21 cellular contexts compared by ENCODE assay signal in the genomic region with DNA sequence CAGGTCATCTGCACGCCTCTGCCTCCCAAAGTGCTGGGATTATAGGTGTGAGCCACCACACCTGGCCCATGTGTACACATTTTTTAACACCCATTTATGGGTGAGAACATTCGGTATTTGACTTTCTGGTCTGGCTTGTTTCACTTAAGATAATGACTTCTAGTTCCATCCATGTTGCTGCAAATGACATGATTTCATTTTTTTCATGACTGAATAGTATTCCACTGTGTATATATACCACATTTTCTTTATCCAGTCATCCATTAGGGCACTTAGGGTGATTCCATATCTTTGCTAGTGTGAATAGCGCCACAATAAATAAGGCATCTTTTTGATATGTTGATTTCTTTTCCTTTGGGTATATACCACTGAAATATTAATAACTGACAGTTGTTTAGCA. TPM values are rescaled to one million over a fixed set of nuclear protein-coding genes. Genes with fewer than 3 reads are reported as not detected.
DNase-seq lines count a peak whose midpoint lies in the region; ATAC-seq and TF ChIP-seq lines count a peak whose summit lies in the region.
"Had no signal": no experiment of that assay in that cellular context is flagged by ENCODE, and none has a peak within 500 bp of the region (broad histone marks: within the 10 kb centered on the region; RNA-seq: fewer than 3 reads in every experiment).

No MANE protein-coding gene starts in this region.

- no peak for DNase-seq in activated naive CD8-positive, alpha-beta T cell treated with anti-CD3 and anti-CD28 coated beads, Interleukin-2, amount 50 U/mL, for 24 hours
- DNase-seq in activated T-helper 1 cell treated with anti-CD3 and anti-CD28 coated beads, Interleukin-12 subunit alpha, Interleukin-12 subunit beta, Interleukin-2, Interleukin-4 antibody, amounts not matched to agents 30 ng/mL and 10 ng/mL and 1 ng/mL, durations not matched to agents 14 hours and 24 hours and 36 hours (ENCODE audit: low spot score), result no peak
- DNase-seq in hepatocyte (ENCODE audit: low spot score), result no peak
- no peak for DNase-seq in Right ventricle myocardium inferior (ENCODE audit: missing footprints)
- no peak for DNase-seq in GM13977 (ENCODE audit: low spot score)
- DNase-seq in mesendoderm, result no peak
- DNase-seq: 8988T; C1 segment of cervical spinal cord; Calu3; CD4-positive, alpha-beta memory T cell; COR-L47; DMS53; DMS79 treated with DMSO at 0.1 percent for 48 hours; GF-D8; GOT3 had no signal

- no peak for ATAC-seq in activated naive CD8-positive, alpha-beta T cell treated with anti-CD3 and anti-CD28 coated beads, Interleukin-2, amount 50 U/mL, for 24 hours
- ATAC-seq in Right ventricle myocardium inferior, result no peak

- H4K20me1 ChIP-seq in hepatocyte (ENCODE audit: insufficient read depth, poor library complexity, severe bottlenecking), result no peaks in the 10 kb centered on the region

- no peak overlapping the region for H3K9ac ChIP-seq in mesendoderm (ENCODE audit: low read length)

- peaks cover 2% of the 10 kb centered on the region for H3K36me3 Mint-ChIP-seq in activated naive CD8-positive, alpha-beta T cell
- H3K36me3 Mint-ChIP-seq in activated naive CD8-positive, alpha-beta T cell treated with anti-CD3 and anti-CD28 coated beads, Interleukin-2, amount 50 U/mL, for 24 hours (ENCODE audit: low read depth), result peaks cover 12% of the 10 kb centered on the region
- H3K36me3 Mint-ChIP-seq in activated T-helper 1 cell treated with anti-CD3 and anti-CD28 coated beads, Interleukin-12 subunit alpha, Interleukin-12 subunit beta, Interleukin-2, Interleukin-4 antibody, amounts not matched to agents 30 ng/mL and 10 ng/mL and 1 ng/mL, durations not matched to agents 14 hours and 24 hours and 36 hours (ENCODE audit: low read depth), result no peaks in the 10 kb centered on the region
- H3K36me3 Mint-ChIP-seq: CD4-positive, alpha-beta memory T cell had no signal

- H4K8ac ChIP-seq in mesendoderm (ENCODE audit: low read depth, low read length), result no peak overlapping the region

- H3K4me1 ChIP-seq in hepatocyte (ENCODE audit: insufficient read depth) (peaks cover 5% of the 10 kb centered on the region), mesendoderm (ENCODE audit: control insufficient read depth, low read depth, low read length) (no peaks in the 10 kb centered on the region)

- TF ChIP-seq CTCF in hepatocyte (IDR thresholded peaks at IDR 0.05; ENCODE audit: poor library complexity) (no peak), GM13977 (IDR thresholded peaks at IDR 0.05; ENCODE audit: extremely low read depth, insufficient read depth, missing control alignments) (no peak)

- H3K9me3 Mint-ChIP-seq in activated naive CD8-positive, alpha-beta T cell (ENCODE audit: low read depth), result no peaks in the 10 kb centered on the region
- no peaks in the 10 kb centered on the region for H3K9me3 Mint-ChIP-seq in activated naive CD8-positive, alpha-beta T cell treated with anti-CD3 and anti-CD28 coated beads, Interleukin-2, amount 50 U/mL, for 24 hours
- no peaks in the 10 kb centered on the region for H3K9me3 Mint-ChIP-seq in activated T-helper 1 cell treated with anti-CD3 and anti-CD28 coated beads, Interleukin-12 subunit alpha, Interleukin-12 subunit beta, Interleukin-2, Interleukin-4 antibody, amounts not matched to agents 30 ng/mL and 10 ng/mL and 1 ng/mL, durations not matched to agents 14 hours and 24 hours and 36 hours
- H3K9me3 Mint-ChIP-seq: CD4-positive, alpha-beta memory T cell had no signal

- peaks cover 11% of the 10 kb centered on the region for H3K4me1 Mint-ChIP-seq in activated naive CD8-positive, alpha-beta T cell (ENCODE audit: low read depth)
- peaks cover 15% of the 10 kb centered on the region for H3K4me1 Mint-ChIP-seq in activated naive CD8-positive, alpha-beta T cell treated with anti-CD3 and anti-CD28 coated beads, Interleukin-2, amount 50 U/mL, for 24 hours
- H3K4me1 Mint-ChIP-seq in activated T-helper 1 cell treated with anti-CD3 and anti-CD28 coated beads, Interleukin-12 subunit alpha, Interleukin-12 subunit beta, Interleukin-2, Interleukin-4 antibody, amounts not matched to agents 30 ng/mL and 10 ng/mL and 1 ng/mL, durations not matched to agents 14 hours and 24 hours and 36 hours (ENCODE audit: low read depth), result peaks cover 8% of the 10 kb centered on the region

- no peak overlapping the region for H3K23ac ChIP-seq in mesendoderm (ENCODE audit: low read length)

- H3K4ac ChIP-seq in mesendoderm (ENCODE audit: low read depth, low read length), result no peak overlapping the region

- no peak overlapping the region for H2BK5ac ChIP-seq in mesendoderm (ENCODE audit: low read length)

- no peak overlapping the region for H2BK120ac ChIP-seq in mesendoderm (ENCODE audit: low read depth, low read length)

- no peak overlapping the region for H2AFZ ChIP-seq in hepatocyte

- 96% methylated on average over 3 of the region's 3 CpGs for WGBS in hepatocyte (ENCODE audit: low lambda C conversion rate, missing lambda C conversion rate)
- no CpG with 5 or more reads among the region's 3 CpGs for WGBS in mesendoderm (ENCODE audit: extremely low coverage, insufficient coverage, low lambda C conversion rate)

- H4K5ac ChIP-seq in mesendoderm (ENCODE audit: low read length), result no peak overlapping the region

- H3K27ac ChIP-seq in hepatocyte (peak overlapping the region; percentile 67), mesendoderm (ENCODE audit: low read depth, low read length) (no peak overlapping the region)

- H3K4me2 ChIP-seq in hepatocyte, result peak overlapping the region; percentile 37
- no peak overlapping the region for H3K4me2 ChIP-seq in mesendoderm (ENCODE audit: low read length)

- H3K4me3 ChIP-seq in hepatocyte (no peak overlapping the region), mesendoderm (ENCODE audit: low read length) (no peak overlapping the region)
- H3K4me3 ChIP-seq: HAP-1 had no signal

- no peaks in the 10 kb centered on the region for H3K79me2 ChIP-seq in hepatocyte
- H3K79me2 ChIP-seq in mesendoderm (ENCODE audit: control insufficient read depth, insufficient read depth, low read length), result no peaks in the 10 kb centered on the region

- H3K79me1 ChIP-seq in mesendoderm (ENCODE audit: low read length), result no peaks in the 10 kb centered on the region

- intact Hi-C loops in activated T-helper 1 cell treated with anti-CD3 and anti-CD28 coated beads, Interleukin-12 subunit alpha, Interleukin-12 subunit beta, Interleukin-2, Interleukin-4 antibody, amounts not matched to agents 30 ng/mL and 10 ng/mL and 1 ng/mL, durations not matched to agents 14 hours and 24 hours and 36 hours (cut with micrococcal nuclease), result loop anchor here (2.0 kb wide), 1 partner anchor 29 kb away; no protein-coding TSS in a partner anchor
- intact Hi-C loops in Right ventricle myocardium inferior (cut with DNase I), result no loop called here

- H2BK15ac ChIP-seq in mesendoderm (replicated peaks; ENCODE audit: low read depth), result no peak overlapping the region

- peak overlapping the region; percentile 20 for H3K4me3 Mint-ChIP-seq in activated naive CD8-positive, alpha-beta T cell
- no peak overlapping the region for H3K4me3 Mint-ChIP-seq in activated naive CD8-positive, alpha-beta T cell treated with anti-CD3 and anti-CD28 coated beads, Interleukin-2, amount 50 U/mL, for 24 hours
- peak overlapping the region; percentile 22 for H3K4me3 Mint-ChIP-seq in activated T-helper 1 cell treated with anti-CD3 and anti-CD28 coated beads, Interleukin-12 subunit alpha, Interleukin-12 subunit beta, Interleukin-2, Interleukin-4 antibody, amounts not matched to agents 30 ng/mL and 10 ng/mL and 1 ng/mL, durations not matched to agents 14 hours and 24 hours and 36 hours

- no peaks in the 10 kb centered on the region for H3K9me3 ChIP-seq in hepatocyte (ENCODE audit: low read depth)
- H3K9me3 ChIP-seq: HAP-1 had no signal

- no peak overlapping the region for H3K27ac Mint-ChIP-seq in activated naive CD8-positive, alpha-beta T cell
- no peak overlapping the region for H3K27ac Mint-ChIP-seq in activated naive CD8-positive, alpha-beta T cell treated with anti-CD3 and anti-CD28 coated beads, Interleukin-2, amount 50 U/mL, for 24 hours
- no peak overlapping the region for H3K27ac Mint-ChIP-seq in activated T-helper 1 cell treated with anti-CD3 and anti-CD28 coated beads, Interleukin-12 subunit alpha, Interleukin-12 subunit beta, Interleukin-2, Interleukin-4 antibody, amounts not matched to agents 30 ng/mL and 10 ng/mL and 1 ng/mL, durations not matched to agents 14 hours and 24 hours and 36 hours

- in situ Hi-C loops in GM13977 (cut with MboI; ENCODE audit: low pct_unique_long_range_greater_than_20kb, low sequenced_read_pairs, unreplicated experiment), result no loop called here

- H3K9me2 ChIP-seq in hepatocyte (replicated peaks; ENCODE audit: insufficient read depth), result no peaks in the 10 kb centered on the region

- H3K27me3 ChIP-seq in hepatocyte, result peaks cover 5% of the 10 kb centered on the region
- H3K27me3 ChIP-seq in mesendoderm (ENCODE audit: insufficient read depth, low read length, poor library complexity), result peaks cover 8% of the 10 kb centered on the region

- no peak overlapping the region for H3K18ac ChIP-seq in mesendoderm (ENCODE audit: low read length)

- H3K27me3 Mint-ChIP-seq in activated naive CD8-positive, alpha-beta T cell, result no peaks in the 10 kb centered on the region
- no peaks in the 10 kb centered on the region for H3K27me3 Mint-ChIP-seq in activated naive CD8-positive, alpha-beta T cell treated with anti-CD3 and anti-CD28 coated beads, Interleukin-2, amount 50 U/mL, for 24 hours
- peaks cover 16% of the 10 kb centered on the region for H3K27me3 Mint-ChIP-seq in activated T-helper 1 cell treated with anti-CD3 and anti-CD28 coated beads, Interleukin-12 subunit alpha, Interleukin-12 subunit beta, Interleukin-2, Interleukin-4 antibody, amounts not matched to agents 30 ng/mL and 10 ng/mL and 1 ng/mL, durations not matched to agents 14 hours and 24 hours and 36 hours (ENCODE audit: insufficient read depth)
- H3K27me3 Mint-ChIP-seq: CD4-positive, alpha-beta memory T cell had no signal

- no peak overlapping the region for H3K56ac ChIP-seq in mesendoderm (ENCODE audit: low read length)

- no peaks in the 10 kb centered on the region for H3K36me3 ChIP-seq in hepatocyte (replicated peaks; ENCODE audit: insufficient read depth, low read depth)
- H3K36me3 ChIP-seq in mesendoderm (ENCODE audit: control insufficient read depth, insufficient read depth, low read length), result no peaks in the 10 kb centered on the region
- H3K36me3 ChIP-seq: HAP-1 had no signal

- no peak overlapping the region for H2AK5ac ChIP-seq in mesendoderm (ENCODE audit: low read length)

RNA-seq across cellular contexts. Expression of a gene that starts 5.6 kb away (rescaled TPM):
- total RNA-seq in activated T-helper 1 cell treated with anti-CD3 and anti-CD28 coated beads, Interleukin-12 subunit alpha, Interleukin-12 subunit beta, Interleukin-2, Interleukin-4 antibody, amounts not matched to agents 30 ng/mL and 10 ng/mL and 1 ng/mL, durations not matched to agents 14 hours and 24 hours and 36 hours, result 0.51 and 0.78 TPM in 2 replicates
- 0.52 and 2.0 TPM in 2 replicates for total RNA-seq in hepatocyte
- polyA plus RNA-seq in hepatocyte, result 0.22 and 1.8 TPM in 2 replicates
- total RNA-seq in Right ventricle myocardium inferior, result not detected
- 0.01 TPM for polyA plus RNA-seq in mesendoderm (2013, experiment 1 of 2)
- polyA plus RNA-seq in mesendoderm (2013, experiment 2 of 2), result 0.04 TPM
- total RNA-seq: Calu3, Daoy, G401 had no signal
- polyA plus RNA-seq: BJ had no signal

RNA-seq across cellular contexts. Expression of a gene that starts 36.4 kb away (rescaled TPM):
- 0.10 TPM in 1 of 2 replicates, not detected in the other for total RNA-seq in activated T-helper 1 cell treated with anti-CD3 and anti-CD28 coated beads, Interleukin-12 subunit alpha, Interleukin-12 subunit beta, Interleukin-2, Interleukin-4 antibody, amounts not matched to agents 30 ng/mL and 10 ng/mL and 1 ng/mL, durations not matched to agents 14 hours and 24 hours and 36 hours
- 0.48 and 0.77 TPM in 2 replicates for total RNA-seq in hepatocyte
- 1.5 and 2.6 TPM in 2 replicates for polyA plus RNA-seq in hepatocyte
- not detected for total RNA-seq in Right ventricle myocardium inferior
- 0.06 TPM for polyA plus RNA-seq in mesendoderm (2013, experiment 1 of 2)
- 0.04 TPM for polyA plus RNA-seq in mesendoderm (2013, experiment 2 of 2)
- total RNA-seq: A673, Calu3, Daoy had no signal

RNA-seq across cellular contexts. Expression of a gene that starts 42.0 kb away (rescaled TPM):
- total RNA-seq in activated T-helper 1 cell treated with anti-CD3 and anti-CD28 coated beads, Interleukin-12 subunit alpha, Interleukin-12 subunit beta, Interleukin-2, Interleukin-4 antibody, amounts not matched to agents 30 ng/mL and 10 ng/mL and 1 ng/mL, durations not matched to agents 14 hours and 24 hours and 36 hours, result 0.88 and 1.8 TPM in 2 replicates
- total RNA-seq in hepatocyte, result not detected in 2 replicates
- not detected in 2 replicates for polyA plus RNA-seq in hepatocyte
- total RNA-seq in Right ventricle myocardium inferior, result not detected
- 0.10 TPM for polyA plus RNA-seq in mesendoderm (2013, experiment 1 of 2)
- polyA plus RNA-seq in mesendoderm (2013, experiment 2 of 2), result 0.17 TPM
- total RNA-seq: CD4-positive, alpha-beta memory T cell had no signal
- polyA plus RNA-seq: BJ; CD4-positive, alpha-beta memory T cell had no signal

RNA-seq across cellular contexts. Expression of a gene that starts 43.0 kb away (rescaled TPM):
- total RNA-seq in activated T-helper 1 cell treated with anti-CD3 and anti-CD28 coated beads, Interleukin-12 subunit alpha, Interleukin-12 subunit beta, Interleukin-2, Interleukin-4 antibody, amounts not matched to agents 30 ng/mL and 10 ng/mL and 1 ng/mL, durations not matched to agents 14 hours and 24 hours and 36 hours, result not detected in 2 replicates
- 5.7 and 6.7 TPM in 2 replicates for total RNA-seq in hepatocyte
- polyA plus RNA-seq in hepatocyte, result 26.0 and 26.1 TPM in 2 replicates
- total RNA-seq in Right ventricle myocardium inferior, result 0.16 TPM
- 0.03 TPM for polyA plus RNA-seq in mesendoderm (2013, experiment 1 of 2)
- 0.07 TPM for polyA plus RNA-seq in mesendoderm (2013, experiment 2 of 2)
- total RNA-seq: Calu3, Daoy, G401 had no signal
- polyA plus RNA-seq: BJ; CD4-positive, alpha-beta memory T cell had no signal
